Comparison of ENCODE assay signal across 11 cellular contexts in genomic region chr11:17921620-17922473, GRCh38.
DNase-seq lines count a peak whose midpoint lies in the region; ATAC-seq and TF ChIP-seq lines count a peak whose summit lies in the region.
"Had no signal": no experiment of that assay in that cellular context is flagged by ENCODE, and none has a peak within 500 bp of the region (broad histone marks: within the 10 kb centered on the region; RNA-seq: fewer than 3 reads in every experiment).

No MANE protein-coding gene starts in this region.

- peak overlapping the region; percentile 52 for H2AFZ ChIP-seq in ACC112 (ENCODE audit: low read length, unreplicated experiment)

- DNase-seq in HCEC 1CT: peak; percentile 45
- no peak for DNase-seq in right lobe of liver
- no peak for DNase-seq in KG1 (lab: John Stamatoyannopoulos, UW)
- no peak for DNase-seq in NCI-H345 (lab: John Stamatoyannopoulos, UW)
- no peak for DNase-seq in NCI-H2227 treated with DMSO at 0.1 percent for 48 hours (lab: John Stamatoyannopoulos, UW)
- DNase-seq: activated naive CD4-positive, alpha-beta T cell treated with anti-CD3 and anti-CD28 coated beads, Interleukin-2, amount 10 ng/mL, durations not matched to agents 7 days and 5 days; naive thymus-derived CD4-positive, alpha-beta T cell; NCI-H1105 had no signal

- H3K27ac ChIP-seq in ACC112 (ENCODE audit: low read depth, low read length): peak overlapping the region; percentile 29
- H3K27ac ChIP-seq in angular gyrus (ENCODE audit: low read depth, low read length): peak overlapping the region; percentile 35
- peak overlapping the region in 1 of 3 donors; percentile 54 for H3K27ac ChIP-seq in right lobe of liver

- H3K9me3 ChIP-seq in right lobe of liver: no peaks in the 10 kb centered on the region

- peak in 3 of 4 donors; percentile 11 to 57 (median 32) for ATAC-seq in right lobe of liver
- no peak for ATAC-seq in HG03045 (IDR thresholded peaks at IDR 0.05; ENCODE audit: unreplicated experiment)
- ATAC-seq: naive thymus-derived CD4-positive, alpha-beta T cell had no signal

- TF ChIP-seq CTCF in right lobe of liver (IDR thresholded peaks at IDR 0.05): no peak

- H3K79me2 ChIP-seq in ACC112 (ENCODE audit: control insufficient read depth, insufficient read depth, low read length, unreplicated experiment): no peaks in the 10 kb centered on the region

- H3K4me3 ChIP-seq in ACC112 (ENCODE audit: low read depth, low read length): peak overlapping the region; percentile 58
- H3K4me3 ChIP-seq in right lobe of liver: no peak overlapping the region

- H3K4me1 ChIP-seq in ACC112 (ENCODE audit: control insufficient read depth, insufficient read depth, low read length, unreplicated experiment) (peaks cover 16% of the 10 kb centered on the region), right lobe of liver (peaks cover 0 to 60% (median 3%) of the 10 kb centered on the region in 4 donors)

- WGBS in right lobe of liver (ENCODE audit: insufficient coverage, low coverage, low lambda C conversion rate, missing lambda C conversion rate): 36% methylated on average over 4 of the region's 4 CpGs

- intact Hi-C loops in right lobe of liver (cut with DNase I): no loop called here

- no peaks in the 10 kb centered on the region for H3K27me3 ChIP-seq in ACC112 (ENCODE audit: insufficient read depth, low read length)
- H3K27me3 ChIP-seq in right lobe of liver: no peaks in the 10 kb centered on the region

- H3K36me3 ChIP-seq in ACC112 (ENCODE audit: insufficient read depth, low read length): no peaks in the 10 kb centered on the region
- H3K36me3 ChIP-seq in right lobe of liver: no peaks in the 10 kb centered on the region

- no peak for TF ChIP-seq POLR2A in right lobe of liver (IDR thresholded peaks at IDR 0.05)
